10 cellular contexts compared by ENCODE assay signal in genomic region chr20:17635846-17636245, GRCh38. TPM values are rescaled to one million over a fixed set of nuclear protein-coding genes. Genes with fewer than 3 reads are reported as not detected.
DNase-seq lines count a peak whose midpoint lies in the region; ATAC-seq and TF ChIP-seq lines count a peak whose summit lies in the region.
"Had no signal": no experiment of that assay in that cellular context is flagged by ENCODE, and none has a peak within 500 bp of the region (broad histone marks: within the 10 kb centered on the region; RNA-seq: fewer than 3 reads in every experiment).

No MANE protein-coding gene starts in this region.

- H3K9me3 ChIP-seq in GM23248 (ENCODE audit: low read depth) = no peaks in the 10 kb centered on the region
- H3K9me3 ChIP-seq in subcutaneous abdominal adipose tissue (ENCODE audit: control insufficient read depth in 5 of 5, low read length in 5 of 5) = no peaks in the 10 kb centered on the region

- H3K4me1 Mint-ChIP-seq in chondrocyte (ENCODE audit: low read depth) = peaks cover 24% of the 10 kb centered on the region

- peak overlapping the region; percentile 40 for H3K9ac ChIP-seq in GM23248
- H3K9ac ChIP-seq in subcutaneous abdominal adipose tissue (ENCODE audit: low read length in 5 of 5) = no peak overlapping the region

- no peak for TF ChIP-seq CTCF in chondrocyte (IDR thresholded peaks at IDR 0.05)

- no peaks in the 10 kb centered on the region for H3K9me3 Mint-ChIP-seq in chondrocyte (ENCODE audit: low read depth)
- H3K9me3 Mint-ChIP-seq: activated naive CD4-positive, alpha-beta T cell treated with anti-CD3 and anti-CD28 coated beads, Interleukin-2, amount 50 U/mL, for 72 hours had no signal

- H3K36me3 Mint-ChIP-seq in chondrocyte (ENCODE audit: low read depth) = peaks cover 44% of the 10 kb centered on the region
- H3K36me3 Mint-ChIP-seq: activated naive CD4-positive, alpha-beta T cell treated with anti-CD3 and anti-CD28 coated beads, Interleukin-2, amount 50 U/mL, for 72 hours had no signal

- no peaks in the 10 kb centered on the region for H3K27me3 Mint-ChIP-seq in chondrocyte (ENCODE audit: low read depth)

- no peak overlapping the region for H3K4me2 ChIP-seq in GM23248 (ENCODE audit: unreplicated experiment)

- peaks cover 39% of the 10 kb centered on the region; the same call in 1 of the 2 replicates for H3K36me3 ChIP-seq in GM23248 (ENCODE audit: low read depth)
- peaks cover 0 to 91% (median 71%) of the 10 kb centered on the region in 5 donors for H3K36me3 ChIP-seq in subcutaneous abdominal adipose tissue (ENCODE audit: control insufficient read depth in 5 of 5, insufficient read depth in 5 of 5, low read length in 5 of 5)

- H3K27ac ChIP-seq in GM23248 (peak overlapping the region; percentile 23; the same call in 1 of the 2 replicates), subcutaneous abdominal adipose tissue (ENCODE audit: low read depth, low read length) (peak overlapping the region; percentile 33)

- peaks cover 100% of the 10 kb centered on the region for H3K79me2 ChIP-seq in GM23248 (ENCODE audit: insufficient read depth)

- in situ Hi-C loops in GM23248 (cut with MboI) = loop anchor here (25.0 kb wide), 1 partner anchor 651 kb away; the partner anchor contains the start of gene ZNF133

- 24 to 35% methylated on average over 8 of the region's 8 CpGs for WGBS in GM23248 (ENCODE audit: low coverage in 1 of 2, low lambda C conversion rate in 2 of 2, missing lambda C conversion rate in 2 of 2), 2 experiments

- H3K9me2 ChIP-seq in GM23248 (ENCODE audit: insufficient read depth) = no peaks in the 10 kb centered on the region

- H3K4me1 ChIP-seq in GM23248 (ENCODE audit: insufficient read depth) = no peaks in the 10 kb centered on the region
- peaks cover 11 to 61% (median 48%) of the 10 kb centered on the region in 5 donors for H3K4me1 ChIP-seq in subcutaneous abdominal adipose tissue (ENCODE audit: control insufficient read depth in 5 of 5, insufficient read depth in 5 of 5, low read length in 5 of 5)

- peak overlapping the region; percentile 45 for H3K27ac Mint-ChIP-seq in chondrocyte (ENCODE audit: unreplicated experiment)
- H3K27ac Mint-ChIP-seq: activated naive CD4-positive, alpha-beta T cell treated with anti-CD3 and anti-CD28 coated beads, Interleukin-2, amount 50 U/mL, for 72 hours had no signal

- peak; percentile 75 for DNase-seq in GM23248
- no peak for DNase-seq in chondrocyte (ENCODE audit: low spot score)
- peak; percentile 44 for DNase-seq in left kidney (ENCODE audit: low read depth, low spot score)
- DNase-seq in islet precursor cell = no peak
- DNase-seq in NCI-H146 (lab: John Stamatoyannopoulos, UW) = no peak
- DNase-seq in medulla oblongata (ENCODE audit: extremely low spot score) = no peak
- DNase-seq: NCI-H1048 had no signal

- H2AFZ ChIP-seq in GM23248 = no peak overlapping the region

- H3K27me3 ChIP-seq in GM23248 (replicated peaks; ENCODE audit: insufficient read depth) = no peaks in the 10 kb centered on the region
- H3K27me3 ChIP-seq in subcutaneous abdominal adipose tissue (ENCODE audit: control insufficient read depth in 5 of 5, insufficient read depth in 4 of 5, low read length in 5 of 5) = no peaks in the 10 kb centered on the region

- no peaks in the 10 kb centered on the region for H3F3A ChIP-seq in GM23248 (ENCODE audit: insufficient read depth)

- H3K4me3 ChIP-seq in GM23248 = no peak overlapping the region
- no peak overlapping the region for H3K4me3 ChIP-seq in subcutaneous abdominal adipose tissue (ENCODE audit: low read depth in 1 of 5, low read length in 5 of 5)

- no peak for ATAC-seq in HG03159 (IDR thresholded peaks at IDR 0.05; ENCODE audit: unreplicated experiment)
- ATAC-seq: activated naive CD4-positive, alpha-beta T cell treated with anti-CD3 and anti-CD28 coated beads, Interleukin-2, amount 50 U/mL, for 72 hours had no signal

- H4K20me1 ChIP-seq in GM23248 (ENCODE audit: insufficient read depth) = no peaks in the 10 kb centered on the region

- no peak overlapping the region for H3K4me3 Mint-ChIP-seq in chondrocyte (ENCODE audit: unreplicated experiment)

RNA-seq across cellular contexts. Expression of gene RRBP1, which starts 46.2 kb away (rescaled TPM):
- 182 and 231 TPM in 2 replicates for total RNA-seq in GM23248 (2014; rRNA removed; shearing (Covaris generic))
- 127 and 131 TPM in 2 replicates for polyA plus RNA-seq in GM23248 (2016; fragmentation: Nextera tagmentation; extraction: Ambion mirVana)
- total RNA-seq in chondrocyte = 459 to 621 TPM (median 460 TPM) in 3 replicates

Comparison
In these comparisons a context has a peak if more than half of its experiments do, and no peak if none do; other contexts are left out.
1. DNase-seq: peak in GM23248 (single experiment) and left kidney (single experiment); none in chondrocyte (single experiment), islet precursor cell (single experiment), NCI-H146 (single experiment) and medulla oblongata (single experiment).